In genomic region chr19:34244611-34245299, GRCh38 we compare ENCODE assay signal across 19 cellular contexts. TPM values are rescaled to one million over a fixed set of nuclear protein-coding genes. Genes with fewer than 3 reads are reported as not detected.
DNase-seq lines count a peak whose midpoint lies in the region; ATAC-seq, FAIRE-seq and TF ChIP-seq lines count a peak whose summit lies in the region.
"Had no signal": no experiment of that assay in that cellular context is flagged by ENCODE, and none has a peak within 500 bp of the region (broad histone marks: within the 10 kb centered on the region; RNA-seq: fewer than 3 reads in every experiment).

No MANE protein-coding gene starts in this region.

- TF ChIP-seq RAD21 in HepG2 (CRISPR knock-in tag; IDR thresholded peaks at IDR 0.05), result no peak

- no peaks in the 10 kb centered on the region for H4K20me1 ChIP-seq in HepG2 (ENCODE audit: insufficient read depth, low read length)

- intact Hi-C loops in HepG2 (cut with micrococcal nuclease; ENCODE audit: unreplicated experiment) (no loop called here), right lobe of liver (cut with DNase I) (loop anchor here in 1 of 2 donors (10.0 kb wide), 1 partner anchor 100 kb away; no protein-coding TSS in a partner anchor), body of pancreas (cut with DNase I) (no loop called here), thyroid gland (cut with DNase I) (no loop called here)

- FAIRE-seq in HepG2 (lab: Jason Lieb, UNC), result no peak
- FAIRE-seq: frontal cortex, HTR-8/SVneo had no signal

- 65% methylated on average over 13 of the region's 13 CpGs for WGBS in HepG2 (ENCODE audit: low lambda C conversion rate)
- 83% methylated on average over 10 of the region's 13 CpGs for WGBS in right lobe of liver (ENCODE audit: insufficient coverage, low coverage, low lambda C conversion rate, missing lambda C conversion rate)
- 59 to 66% methylated on average over 13 of the region's 13 CpGs for WGBS in body of pancreas, 2 donors
- 63 to 77% methylated on average over 13 of the region's 13 CpGs for WGBS in thyroid gland, 2 donors

- CTCF ChIA-PET in HepG2 (lab: Yijun Ruan, JAX; ENCODE audit: low intra/inter-chr PET ratio, low total read pairs), result no interaction called here

- no peak overlapping the region for H2AFZ ChIP-seq in HepG2 (ENCODE audit: low read length)
- H2AFZ ChIP-seq: parathyroid adenoma had no signal

- BruUV-seq in HepG2 (replicated peaks; lab: Mats Ljungman, UMichigan), result no TSS peak

- H3K27me3 ChIP-seq in HepG2 (ENCODE audit: control insufficient read depth in 1 of 2, insufficient read depth in 2 of 2, low read length in 2 of 2), result no peaks in the 10 kb centered on the region
- no peaks in the 10 kb centered on the region for H3K27me3 ChIP-seq in right lobe of liver
- no peaks in the 10 kb centered on the region for H3K27me3 ChIP-seq in body of pancreas
- no peaks in the 10 kb centered on the region for H3K27me3 ChIP-seq in thyroid gland
- H3K27me3 ChIP-seq: SJCRH30, upper lobe of left lung had no signal

- TF ChIP-seq EP300 in HepG2 (IDR thresholded peaks at IDR 0.05; ENCODE audit: low read depth in 2 of 2, low read length in 2 of 2) (no peak), HepG2 (CRISPR knock-in tag; IDR thresholded peaks at IDR 0.05; ENCODE audit: borderline replicate concordance) (no peak)

- peak; percentile 22 for DNase-seq in HepG2 (ENCODE audit: low spot score)
- DNase-seq in right lobe of liver, result no peak
- peak; percentile 36 for DNase-seq in NCI-H2171 (lab: John Stamatoyannopoulos, UW)
- peak in 3 of 4 donors; percentile 29 to 64 (median 42) for DNase-seq in body of pancreas
- peak; percentile 35 to 36 for DNase-seq in thyroid gland
- DNase-seq in omental fat pad (ENCODE audit: low spot score), result no peak
- DNase-seq in GM13976 (ENCODE audit: low spot score), result no peak
- DNase-seq: activated CD4-positive, CD25-positive, alpha-beta regulatory T cell treated with anti-CD3 and anti-CD28 coated beads, Interleukin-2, amount 50 U/mL, for 72 hours; activated T-cell treated with anti-CD3 and anti-CD28 coated beads, Interleukin-2, amount 50 U/mL, for 72 hours; AML-193; naive thymus-derived CD8-positive, alpha-beta T cell; SJCRH30; stimulated activated CD4-positive, alpha-beta T cell treated with anti-CD3 and anti-CD28 coated beads, Interleukin-1b, Interleukin-23, amount 100 ng/mL, for 48 hours; stimulated activated naive CD8-positive, alpha-beta T cell treated with anti-CD3 and anti-CD28 coated beads, Interleukin-15, amount 100 ng/mL, for 72 hours had no signal

- H3K79me2 ChIP-seq in HepG2 (ENCODE audit: insufficient read depth, low read length), result no peaks in the 10 kb centered on the region
- H3K79me2 ChIP-seq: parathyroid adenoma had no signal

- in situ Hi-C loops in HepG2 (cut with HindIII; ENCODE audit: extremely low pct_ligation_motif_present, low pct_unique_long_range_greater_than_20kb) (loop anchor here (5.0 kb wide), 1 partner anchor 98 kb away; no protein-coding TSS in a partner anchor), GM13976 (cut with MboI; ENCODE audit: low sequenced_read_pairs, unreplicated experiment) (no loop called here)

- H3K27ac ChIP-seq in HepG2 (ENCODE audit: extremely low read length, insufficient read depth, low read length) (no peak overlapping the region), right lobe of liver (no peak overlapping the region), body of pancreas (no peak overlapping the region), thyroid gland (no peak overlapping the region)
- H3K27ac ChIP-seq: parathyroid adenoma, upper lobe of left lung had no signal

- POLR2A ChIA-PET in HepG2 (lab: Yijun Ruan, JAX), result no interaction called here

- H3K9me3 ChIP-seq in HepG2 (ENCODE audit: low read length), result no peaks in the 10 kb centered on the region
- no peaks in the 10 kb centered on the region for H3K9me3 ChIP-seq in right lobe of liver
- no peaks in the 10 kb centered on the region for H3K9me3 ChIP-seq in body of pancreas
- no peaks in the 10 kb centered on the region for H3K9me3 ChIP-seq in thyroid gland
- H3K9me3 ChIP-seq: SJCRH30, upper lobe of left lung had no signal

- H3K4me3 ChIP-seq in HepG2 (replicated peaks in 1 of 3; ENCODE audit: insufficient read depth in 1 of 3, low read depth in 2 of 3, low read length in 3 of 3) (no peak overlapping the region), right lobe of liver (no peak overlapping the region), body of pancreas (no peak overlapping the region), thyroid gland (replicated peaks in 1 of 3) (no peak overlapping the region)
- H3K4me3 ChIP-seq: SJCRH30, upper lobe of left lung had no signal

- TF ChIP-seq POLR2A in HepG2 (IDR thresholded peaks at IDR 0.05; ENCODE audit: insufficient read depth in 1 of 2, low read depth in 2 of 2, low read length in 2 of 2) (no peak), right lobe of liver (IDR thresholded peaks at IDR 0.05) (no peak), body of pancreas (IDR thresholded peaks at IDR 0.05) (no peak), thyroid gland (IDR thresholded peaks at IDR 0.05) (no peak)

- no peak overlapping the region for H3K9ac ChIP-seq in HepG2 (ENCODE audit: insufficient read depth, low read depth, low read length)
- H3K9ac ChIP-seq: parathyroid adenoma had no signal

- ATAC-seq in HepG2 (peak; percentile 46), right lobe of liver (no peak), body of pancreas (no peak), GM21529 (IDR thresholded peaks at IDR 0.05; ENCODE audit: unreplicated experiment) (no peak), omental fat pad (ENCODE audit: low FRiP score) (no peak)
- ATAC-seq: activated T-cell treated with anti-CD3 and anti-CD28 coated beads, Interleukin-2, amount 50 U/mL, for 72 hours; naive thymus-derived CD8-positive, alpha-beta T cell; stimulated activated naive CD8-positive, alpha-beta T cell treated with anti-CD3 and anti-CD28 coated beads, Interleukin-15, amount 100 ng/mL, for 72 hours had no signal

- TF ChIP-seq CTCF in HepG2 (CRISPR knock-in tag; IDR thresholded peaks at IDR 0.05), result no peak
- no peak for TF ChIP-seq CTCF in right lobe of liver (IDR thresholded peaks at IDR 0.05)
- no peak for TF ChIP-seq CTCF in body of pancreas (IDR thresholded peaks at IDR 0.05)
- TF ChIP-seq CTCF in thyroid gland (IDR thresholded peaks at IDR 0.05), result no peak
- no peak for TF ChIP-seq CTCF in omental fat pad (IDR thresholded peaks at IDR 0.05)
- no peak for TF ChIP-seq CTCF in GM13976 (IDR thresholded peaks at IDR 0.05; ENCODE audit: borderline replicate concordance, control extremely low read depth, extremely low read depth, insufficient read depth, missing control alignments)

- no peaks in the 10 kb centered on the region for H3K36me3 ChIP-seq in HepG2 (replicated peaks in 1 of 2; ENCODE audit: control insufficient read depth in 1 of 2, insufficient read depth in 2 of 2, low read length in 2 of 2)
- no peaks in the 10 kb centered on the region for H3K36me3 ChIP-seq in right lobe of liver
- no peaks in the 10 kb centered on the region for H3K36me3 ChIP-seq in body of pancreas (replicated peaks in 1 of 2; ENCODE audit: insufficient read depth in 1 of 2, low read depth in 2 of 2)
- H3K36me3 ChIP-seq in thyroid gland, result no peaks in the 10 kb centered on the region
- H3K36me3 ChIP-seq: SJCRH30, upper lobe of left lung had no signal

- H3K4me1 ChIP-seq in HepG2 (ENCODE audit: insufficient read depth, low read length), result peaks cover 13% of the 10 kb centered on the region
- H3K4me1 ChIP-seq in right lobe of liver, result no peaks in the 10 kb centered on the region
- peaks cover 5% of the 10 kb centered on the region for H3K4me1 ChIP-seq in body of pancreas
- H3K4me1 ChIP-seq in thyroid gland, result no peaks in the 10 kb centered on the region
- H3K4me1 ChIP-seq: parathyroid adenoma, upper lobe of left lung had no signal

- H3K4me2 ChIP-seq in HepG2 (ENCODE audit: low read depth, low read length), result no peak overlapping the region

TF ChIP-seq in HepG2, 621 proteins besides CTCF, POLR2A, EP300 and RAD21 (continues in another document):
- TF ChIP-seq NCOA5 (CRISPR knock-in tag; IDR thresholded peaks at IDR 0.05) (no peak), SNRNP70 (IDR thresholded peaks at IDR 0.05; ENCODE audit: low read depth, low read length) (no peak), MXD1 (CRISPR knock-in tag; IDR thresholded peaks at IDR 0.05) (no peak), KDM5A (IDR thresholded peaks at IDR 0.05; ENCODE audit: borderline replicate concordance, low read length) (no peak), KLF12 (CRISPR knock-in tag; IDR thresholded peaks at IDR 0.05; ENCODE audit: borderline replicate concordance) (no peak), MAF1 (CRISPR knock-in tag; IDR thresholded peaks at IDR 0.05; ENCODE audit: borderline replicate concordance) (no peak)

RNA-seq across cellular contexts. Expression of gene GARRE1, which starts 9.6 kb away (rescaled TPM):
- total RNA-seq in HepG2 (2016; rRNA removed; fragmentation: Illumina TruSeq; extraction: Trizol) (8.0 and 8.2 TPM in 2 replicates), right lobe of liver (10 to 100 TPM in 2 of 6 experiments, 1 to 10 TPM in 4; 8.1 to 19.4 (median 9.5) TPM), body of pancreas (10 to 100 TPM; 17.1 to 26.4 TPM), thyroid gland (10 to 100 TPM; 24.7 to 43.5 (median 30.9) TPM), omental fat pad (10 to 100 TPM; 18.4 to 50.6 (median 31.7) TPM)
- 2.1 and 3.3 TPM in 2 replicates for total RNA-seq in HepG2 (2016; cell fraction: cytosol; rRNA removed; fragmentation: Illumina TruSeq; extraction: Trizol; ENCODE audit: low read depth)
- 8.1 and 8.3 TPM in 2 replicates for total RNA-seq in HepG2 (2016; cell fraction: insoluble cytoplasmic fraction; rRNA removed; fragmentation: Illumina TruSeq; extraction: Trizol)
- 3.8 and 4.8 TPM in 2 replicates for total RNA-seq in HepG2 (2016; cell fraction: membrane; rRNA removed; fragmentation: Illumina TruSeq; extraction: Trizol)
- 6.5 and 7.9 TPM in 2 replicates for total RNA-seq in HepG2 (2016; cell fraction: nucleus; rRNA removed; fragmentation: Illumina TruSeq; extraction: Trizol)
- 11.7 and 11.8 TPM in 2 replicates for polyA plus RNA-seq in HepG2 (2011; rRNA removed)
- polyA plus RNA-seq in HepG2 (2011; cell fraction: cytosol; rRNA removed), result 8.4 and 9.7 TPM in 2 replicates
- polyA plus RNA-seq in HepG2 (2011; cell fraction: nucleus; rRNA removed), result 15.3 and 16.2 TPM in 2 replicates
- polyA plus RNA-seq in HepG2 (2012), result 8.7 and 13.7 TPM in 2 replicates
- 0.29 and 0.33 TPM in 2 replicates for polyA plus RNA-seq in HepG2 (2016; cell fraction: cytosol; fragmentation: Illumina TruSeq; extraction: Trizol; ENCODE audit: low read depth)
- 4.5 and 5.5 TPM in 2 replicates for polyA plus RNA-seq in HepG2 (2016; cell fraction: insoluble cytoplasmic fraction; fragmentation: Illumina TruSeq; extraction: Trizol; ENCODE audit: low read depth)
- polyA plus RNA-seq in HepG2 (2016; cell fraction: membrane; fragmentation: Illumina TruSeq; extraction: Trizol; ENCODE audit: low read depth), result 0.94 and 1.1 TPM in 2 replicates
- polyA plus RNA-seq in HepG2 (2016; cell fraction: nucleus; fragmentation: Illumina TruSeq; extraction: Trizol; ENCODE audit: insufficient read depth, low read depth), result 11.6 and 15.6 TPM in 2 replicates
- 9.7 and 21.6 TPM in 2 replicates for polyA minus RNA-seq in HepG2 (2011; rRNA and poly(A)+ RNA removed; ENCODE audit: low replicate concordance)
- 7.6 and 8.8 TPM in 2 replicates for polyA minus RNA-seq in HepG2 (2011; cell fraction: cytosol; rRNA and poly(A)+ RNA removed)
- polyA minus RNA-seq in HepG2 (2011; cell fraction: nucleus; rRNA and poly(A)+ RNA removed), result 13.0 and 16.4 TPM in 2 replicates

Comparison
In these comparisons a context has a peak if more than half of its experiments do, and no peak if none do; other contexts are left out.
1. DNase-seq: peak in HepG2 (single experiment), NCI-H2171 (single experiment), body of pancreas (3 of 4) and thyroid gland (2 of 2); none in right lobe of liver (0 of 3), omental fat pad (single experiment) and GM13976 (single experiment).